In the genomic region with DNA sequence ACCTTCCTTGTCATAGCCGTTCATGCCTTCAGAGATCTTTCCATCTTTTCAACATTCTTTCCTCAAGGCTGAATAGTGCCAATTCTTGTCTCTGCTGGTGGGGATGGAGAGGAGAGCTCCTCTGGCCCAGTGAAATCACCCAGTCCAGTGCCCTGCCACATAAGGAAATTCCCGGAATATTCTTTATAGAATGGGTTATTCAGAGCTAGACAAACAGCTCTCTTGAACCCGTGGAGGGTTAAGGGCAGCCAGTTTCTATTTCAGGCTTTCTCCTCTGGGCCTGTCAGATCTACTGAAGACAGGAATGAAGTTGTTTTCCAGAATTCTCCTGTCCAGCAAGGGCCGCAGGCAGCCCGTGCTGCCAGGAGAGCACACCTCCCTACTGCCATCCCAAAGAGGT, we compare ENCODE assay signal across 23 cellular contexts. TPM values are rescaled to one million over a fixed set of nuclear protein-coding genes. Genes with fewer than 3 reads are reported as not detected.
DNase-seq lines count a peak whose midpoint lies in the region; ATAC-seq and TF ChIP-seq lines count a peak whose summit lies in the region.
"Had no signal": no experiment of that assay in that cellular context is flagged by ENCODE, and none has a peak within 500 bp of the region (broad histone marks: within the 10 kb centered on the region; RNA-seq: fewer than 3 reads in every experiment).

No MANE protein-coding gene starts in this region.

- 57 to 70% methylated on average over 5 of the region's 5 CpGs for WGBS in heart right ventricle, 2 donors
- 37 to 51% methylated on average over 5 of the region's 5 CpGs for WGBS in tibial nerve, 2 donors

- TF ChIP-seq CTCF in heart right ventricle (IDR thresholded peaks at IDR 0.05) (no peak), right atrium auricular region (IDR thresholded peaks at IDR 0.05) (no peak), dorsolateral prefrontal cortex (IDR thresholded peaks at IDR 0.05 in 54 of 56, conservative IDR thresholded peaks at IDR 0.05 in 2 of 56; ENCODE audit: low read depth in 1 of 56, partially characterized antibody in 56 of 56) (no peak), tibial nerve (IDR thresholded peaks at IDR 0.05) (no peak)

- intact Hi-C loops in heart right ventricle (cut with DNase I) (no loop called here), dorsolateral prefrontal cortex (cut with DNase I) (no loop called here)

- H3K4me1 ChIP-seq in heart right ventricle (peaks cover 0 to 15% (median 0%) of the 10 kb centered on the region in 9 donors), right atrium auricular region (peaks cover 0 to 11% of the 10 kb centered on the region in 2 donors), tibial nerve (peaks cover 0 to 60% (median 4%) of the 10 kb centered on the region in 4 donors)
- H3K4me1 ChIP-seq: BLaER1 treated with 17β-estradiol and CSF1 and Interleukin-3, amounts not matched to agents 10 nM and 100 nM; Peyer's patch had no signal

- peak in 6 of 8 donors; percentile 11 to 52 (median 32) for ATAC-seq in heart right ventricle
- ATAC-seq: HCT116 had no signal

- TF ChIP-seq EP300 in tibial nerve (IDR thresholded peaks at IDR 0.05), result peak; percentile 45 to 58

- H3K27me3 ChIP-seq in heart right ventricle (no peaks in the 10 kb centered on the region), right atrium auricular region (no peaks in the 10 kb centered on the region), dorsolateral prefrontal cortex (no peaks in the 10 kb centered on the region), layer of hippocampus (ENCODE audit: control insufficient read depth, insufficient read depth, low read length) (no peaks in the 10 kb centered on the region), tibial nerve (no peaks in the 10 kb centered on the region)
- H3K27me3 ChIP-seq: BLaER1 treated with 17β-estradiol and CSF1 and Interleukin-3, amounts not matched to agents 10 nM and 100 nM; Peyer's patch had no signal

- H3K4me3 ChIP-seq in heart right ventricle, result no peak overlapping the region
- H3K4me3 ChIP-seq in right atrium auricular region, result no peak overlapping the region
- H3K4me3 ChIP-seq in dorsolateral prefrontal cortex, result no peak overlapping the region
- H3K4me3 ChIP-seq in tibial nerve, result no peak overlapping the region
- H3K4me3 ChIP-seq: BLaER1 treated with 17β-estradiol and CSF1 and Interleukin-3, amounts not matched to agents 10 nM and 100 nM; Peyer's patch had no signal

- TF ChIP-seq POLR2A in tibial nerve (IDR thresholded peaks at IDR 0.05), result no peak

- H3K9me3 ChIP-seq in heart right ventricle (no peaks in the 10 kb centered on the region), right atrium auricular region (no peaks in the 10 kb centered on the region), tibial nerve (no peaks in the 10 kb centered on the region)
- H3K9me3 ChIP-seq: BLaER1 treated with 17β-estradiol and CSF1 and Interleukin-3, amounts not matched to agents 10 nM and 100 nM; Peyer's patch had no signal

- H3K27ac ChIP-seq in heart right ventricle (peak overlapping the region in 3 of 10 donors; percentile 5 to 39 (median 35)), right atrium auricular region (peak overlapping the region in 1 of 2 donors; percentile 10), dorsolateral prefrontal cortex (peak overlapping the region in 38 of 59 donors; percentile 0 to 73 (median 32)), layer of hippocampus (ENCODE audit: low read depth, low read length) (peak overlapping the region; percentile 19), tibial nerve (peak overlapping the region; percentile 53 to 91 (median 76))
- H3K27ac ChIP-seq: BLaER1 treated with 17β-estradiol and CSF1 and Interleukin-3, amounts not matched to agents 10 nM and 100 nM; Peyer's patch had no signal

- DNase-seq in heart right ventricle (no peak), right atrium auricular region (ENCODE audit: low spot score) (no peak), dorsolateral prefrontal cortex (no peak), tibial nerve (ENCODE audit: low spot score in 2 of 2) (no peak), activated T-cell treated with anti-CD3 and anti-CD28 coated beads for 4 hours (no peak), NCI-H2029 (lab: John Stamatoyannopoulos, UW) (no peak), cerebellar cortex (ENCODE audit: low spot score) (no peak)
- DNase-seq: 8988T; Calu3; CD4-positive, alpha-beta memory T cell; GDM1; KG1; NCI-H1105 treated with DMSO at 0.1 percent for 48 hours; NCI-H2081; NCI-H2171; NCI-H524 treated with DMSO at 0.1 percent for 48 hours; Peyer's patch had no signal

- peaks cover 0 to 38% (median 0%) of the 10 kb centered on the region in 9 donors for H3K36me3 ChIP-seq in heart right ventricle
- peaks cover 5% of the 10 kb centered on the region for H3K36me3 ChIP-seq in right atrium auricular region
- H3K36me3 ChIP-seq in tibial nerve, result no peaks in the 10 kb centered on the region

RNA-seq across cellular contexts. Expression of a gene that starts 8.1 kb away (rescaled TPM):
- 1 to 10 TPM; 1.4 to 3.6 (median 2.5) TPM for total RNA-seq in heart right ventricle
- 1 to 10 TPM; 2.3 to 4.0 TPM for polyA plus RNA-seq in heart right ventricle
- 1 to 10 TPM in 1 of 2 donors, under 1 TPM in 1; 0.59 to 3.0 TPM for total RNA-seq in right atrium auricular region
- total RNA-seq in dorsolateral prefrontal cortex, result 10 to 100 TPM in 99 of 120 experiments, 1 to 10 TPM in 21; 4.7 to 38.0 (median 14.5) TPM
- total RNA-seq in tibial nerve, result 10 to 100 TPM in 3 of 4 donors, 1 to 10 TPM in 1; 6.6 to 33.1 (median 28.8) TPM
- total RNA-seq: Calu3; CD4-positive, alpha-beta memory T cell; H1; HT1080; OCI-LY7; Peyer's patch had no signal

RNA-seq across cellular contexts. Expression of a gene that starts 13.9 kb away (rescaled TPM):
- total RNA-seq in heart right ventricle, result not detected
- not detected for polyA plus RNA-seq in heart right ventricle
- total RNA-seq in right atrium auricular region, result not detected
- total RNA-seq in dorsolateral prefrontal cortex, result not detected
- total RNA-seq in tibial nerve, result not detected
- total RNA-seq: Calu3; CD4-positive, alpha-beta memory T cell; H1; HT1080 had no signal
- polyA plus RNA-seq: CD4-positive, alpha-beta memory T cell; H1 had no signal

RNA-seq across cellular contexts. Expression of a gene that starts 30.5 kb away (rescaled TPM):
- 10 to 100 TPM; 10.9 to 20.4 (median 13.3) TPM for total RNA-seq in heart right ventricle
- polyA plus RNA-seq in heart right ventricle, result 10 to 100 TPM; 10.4 to 30.3 TPM
- 10 to 100 TPM; 12.7 to 13.7 TPM for total RNA-seq in right atrium auricular region
- total RNA-seq in dorsolateral prefrontal cortex, result 10 to 100 TPM; 22.7 to 59.1 (median 39.9) TPM
- 10 to 100 TPM; 34.5 to 45.0 (median 36.9) TPM for total RNA-seq in tibial nerve

RNA-seq across cellular contexts. Expression of a gene that starts 34.0 kb away (rescaled TPM):
- total RNA-seq in heart right ventricle (10 to 100 TPM in 1 of 10 donors, 1 to 10 TPM in 3, under 1 TPM in 5, not detected in 1; 0.19 to 10.9 (median 0.89) TPM), right atrium auricular region (1 to 10 TPM in 1 of 2 donors, under 1 TPM in 1; 0.16 to 4.1 TPM), dorsolateral prefrontal cortex (1 to 10 TPM in 47 of 120 experiments, under 1 TPM in 71, not detected in 2; 0.18 to 3.6 (median 0.89) TPM), tibial nerve (1 to 10 TPM in 2 of 4 donors, under 1 TPM in 2; 0.21 to 1.2 (median 0.84) TPM)
- under 1 TPM; 0.14 to 0.44 TPM for polyA plus RNA-seq in heart right ventricle

RNA-seq across cellular contexts. Expression of a gene that starts 34.1 kb away (rescaled TPM):
- total RNA-seq in heart right ventricle (10 to 100 TPM in 2 of 10 donors, 1 to 10 TPM in 8; 3.7 to 10.9 (median 7.1) TPM), right atrium auricular region (10 to 100 TPM in 1 of 2 donors, 1 to 10 TPM in 1; 6.2 to 11.5 TPM), dorsolateral prefrontal cortex (10 to 100 TPM in 114 of 120 experiments, 1 to 10 TPM in 6; 7.0 to 28.4 (median 14.3) TPM), tibial nerve (10 to 100 TPM in 1 of 4 donors, 1 to 10 TPM in 3; 5.4 to 13.8 (median 7.4) TPM)
- polyA plus RNA-seq in heart right ventricle, result 1 to 10 TPM; 2.5 to 5.3 TPM
